ENCODE assay signal across 16 cellular contexts in genomic region chr6:7463785-7464184, GRCh38.
DNase-seq lines count a peak whose midpoint lies in the region; ATAC-seq and TF ChIP-seq lines count a peak whose summit lies in the region.
"Had no signal": no experiment of that assay in that cellular context is flagged by ENCODE, and none has a peak within 500 bp of the region (broad histone marks: within the 10 kb centered on the region; RNA-seq: fewer than 3 reads in every experiment).

No MANE protein-coding gene starts in this region.

- H3K4me2 ChIP-seq in HCT116 (ENCODE audit: low read length) (peak overlapping the region; percentile 13; the same call in 1 of the 2 replicates), hepatocyte (no peak overlapping the region)

- POLR2A ChIA-PET in HCT116 (lab: Charles Lee), result no interaction called here

- no peak for TF ChIP-seq POLR2A in HCT116 (IDR thresholded peaks at IDR 0.05; ENCODE audit: borderline replicate concordance, extremely low read depth, insufficient read depth, insufficient read length)
- no peak for TF ChIP-seq POLR2A in prostate gland (IDR thresholded peaks at IDR 0.05)

- intact Hi-C loops in HCT116 (cut with micrococcal nuclease), result no loop called here
- intact Hi-C loops in prostate gland (cut with DNase I), result no loop called here

- 8% methylated on average over 4 of the region's 4 CpGs for WGBS in hepatocyte (ENCODE audit: low lambda C conversion rate, missing lambda C conversion rate)
- whole genome bisulfite sequencing in prostate gland, result 24% methylated on average over 4 of the region's 4 CpGs

- H3K79me2 ChIP-seq in HCT116 (ENCODE audit: insufficient read depth, low read length) (no peaks in the 10 kb centered on the region), hepatocyte (no peaks in the 10 kb centered on the region)

- H3K4me3 ChIP-seq in HCT116 (replicated peaks in 1 of 2; ENCODE audit: low read depth in 1 of 2, low read length in 2 of 2), result no peak overlapping the region
- H3K4me3 ChIP-seq in RWPE2 (ENCODE audit: severe bottlenecking), result no peak overlapping the region
- H3K4me3 ChIP-seq in hepatocyte, result no peak overlapping the region
- H3K4me3 ChIP-seq in prostate gland, result no peak overlapping the region
- H3K4me3 ChIP-seq: right lobe of liver had no signal

- no peaks in the 10 kb centered on the region for H3K27me3 ChIP-seq in HCT116 (ENCODE audit: insufficient read depth, low read length)
- H3K27me3 ChIP-seq in RWPE2 (ENCODE audit: insufficient read depth, poor library complexity, severe bottlenecking), result no peaks in the 10 kb centered on the region
- no peaks in the 10 kb centered on the region for H3K27me3 ChIP-seq in hepatocyte
- no peaks in the 10 kb centered on the region for H3K27me3 ChIP-seq in prostate gland (replicated peaks; ENCODE audit: insufficient read depth)
- H3K27me3 ChIP-seq: right lobe of liver had no signal

- no peaks in the 10 kb centered on the region for H3K9me3 ChIP-seq in HCT116 (ENCODE audit: control insufficient read depth in 1 of 2, insufficient read depth in 1 of 2, low read depth in 1 of 2, low read length in 2 of 2)
- no peaks in the 10 kb centered on the region for H3K9me3 ChIP-seq in RWPE2 (ENCODE audit: severe bottlenecking)
- no peaks in the 10 kb centered on the region for H3K9me3 ChIP-seq in hepatocyte (ENCODE audit: low read depth)
- no peaks in the 10 kb centered on the region for H3K9me3 ChIP-seq in prostate gland
- H3K9me3 ChIP-seq: right lobe of liver had no signal

- H4K20me1 ChIP-seq in HCT116 (ENCODE audit: insufficient read depth) (no peaks in the 10 kb centered on the region), hepatocyte (ENCODE audit: insufficient read depth, poor library complexity, severe bottlenecking) (no peaks in the 10 kb centered on the region)

- CTCF ChIA-PET in HCT116 (lab: Charles Lee), result no interaction called here

- no peaks in the 10 kb centered on the region for H3K9me2 ChIP-seq in HCT116 (ENCODE audit: insufficient read depth)
- no peaks in the 10 kb centered on the region for H3K9me2 ChIP-seq in hepatocyte (replicated peaks; ENCODE audit: insufficient read depth)

- H3K4me1 ChIP-seq in HCT116 (ENCODE audit: control insufficient read depth in 1 of 2, insufficient read depth in 2 of 2, low read length in 2 of 2) (peaks cover 15 to 26% of the 10 kb centered on the region in 2 experiments), RWPE2 (ENCODE audit: insufficient read depth, poor library complexity, severe bottlenecking) (peaks cover 15% of the 10 kb centered on the region), hepatocyte (ENCODE audit: insufficient read depth) (peaks cover 37% of the 10 kb centered on the region), prostate gland (replicated peaks) (no peaks in the 10 kb centered on the region)
- H3K4me1 ChIP-seq: right lobe of liver had no signal

- no peak for TF ChIP-seq RAD21 in HCT116 (IDR thresholded peaks at IDR 0.05; ENCODE audit: low read depth)

- TF ChIP-seq CTCF in HCT116 (IDR thresholded peaks at IDR 0.05 in 2 of 3, conservative IDR thresholded peaks at IDR 0.05 in 1 of 3; ENCODE audit: borderline replicate concordance in 1 of 3, insufficient read depth in 1 of 3, low read depth in 2 of 3, low read length in 2 of 3) (no peak), RWPE2 (IDR thresholded peaks at IDR 0.05; ENCODE audit: poor library complexity, severe bottlenecking) (no peak), hepatocyte (IDR thresholded peaks at IDR 0.05; ENCODE audit: poor library complexity) (no peak), prostate gland (IDR thresholded peaks at IDR 0.05) (no peak)

- no peaks in the 10 kb centered on the region for H3K36me3 ChIP-seq in HCT116 (ENCODE audit: control insufficient read depth in 1 of 2, insufficient read depth in 2 of 2, low read length in 2 of 2)
- H3K36me3 ChIP-seq in RWPE2 (ENCODE audit: low read depth), result no peaks in the 10 kb centered on the region
- H3K36me3 ChIP-seq in hepatocyte (replicated peaks; ENCODE audit: insufficient read depth, low read depth), result no peaks in the 10 kb centered on the region
- H3K36me3 ChIP-seq in prostate gland, result no peaks in the 10 kb centered on the region
- H3K36me3 ChIP-seq: right lobe of liver had no signal

- H3K27ac ChIP-seq in HCT116 (ENCODE audit: low read depth, low read length) (no peak overlapping the region), RWPE2 (ENCODE audit: poor library complexity, severe bottlenecking) (peak overlapping the region; percentile 33), hepatocyte (peak overlapping the region; percentile 72), prostate gland (no peak overlapping the region)
- H3K27ac ChIP-seq: right lobe of liver had no signal

- DNase-seq in HCT116 (ENCODE audit: low read depth, low spot score) (no peak), RWPE2 (ENCODE audit: low spot score) (no peak), hepatocyte (ENCODE audit: low spot score) (peak; percentile 79), renal cortical epithelial cell (ENCODE audit: low read depth) (peak; percentile 13), DMS79 (lab: John Stamatoyannopoulos, UW) (no peak), prostate gland (ENCODE audit: low spot score) (no peak)
- DNase-seq in stimulated activated CD8-positive, alpha-beta memory T cell treated with anti-CD3 and anti-CD28 coated beads, Interleukin-4, amount 100 ng/mL, for 48 hours, result no peak
- DNase-seq: activated CD4-positive, CD25-positive, alpha-beta regulatory T cell treated with anti-CD3 and anti-CD28 coated beads, Interleukin-2, amount 50 U/mL, for 72 hours; activated T-cell treated with anti-CD3 and anti-CD28 coated beads, Interleukin-2, amount 50 U/mL, for 4 hours; anterior cingulate cortex; CD4-positive, CD25-positive, alpha-beta regulatory T cell; immature natural killer cell; NCI-H2081 treated with DMSO at 0.1 percent for 48 hours; OCI-M1; right lobe of liver had no signal

- H3K9ac ChIP-seq in HCT116 (ENCODE audit: low read length), result no peak overlapping the region

- ATAC-seq in HCT116 (no peak), RWPE2 (ENCODE audit: low read depth) (peak; percentile 80), GM21723 (IDR thresholded peaks at IDR 0.05; ENCODE audit: unreplicated experiment) (no peak)
- ATAC-seq: activated T-cell treated with anti-CD3 and anti-CD28 coated beads, Interleukin-2, amount 50 U/mL, for 4 hours had no signal

- RAD21 ChIA-PET in HCT116 (lab: Charles Lee; ENCODE audit: low non-redundant PET in 1 of 2, low total read pairs in 2 of 2, uncharacterized antibody in 2 of 2, unreplicated experiment in 2 of 2), result no interaction called here

- BruUV-seq in HCT116 (replicated peaks; lab: Mats Ljungman, UMichigan), result no TSS peak

- H2AFZ ChIP-seq in HCT116 (ENCODE audit: low read depth, low read length, poor library complexity, severe bottlenecking), result peak overlapping the region; percentile 76
- H2AFZ ChIP-seq in hepatocyte, result no peak overlapping the region

TF ChIP-seq in HCT116, 20 proteins besides CTCF, POLR2A, EP300 and RAD21:
- TF ChIP-seq, protein P1, sequence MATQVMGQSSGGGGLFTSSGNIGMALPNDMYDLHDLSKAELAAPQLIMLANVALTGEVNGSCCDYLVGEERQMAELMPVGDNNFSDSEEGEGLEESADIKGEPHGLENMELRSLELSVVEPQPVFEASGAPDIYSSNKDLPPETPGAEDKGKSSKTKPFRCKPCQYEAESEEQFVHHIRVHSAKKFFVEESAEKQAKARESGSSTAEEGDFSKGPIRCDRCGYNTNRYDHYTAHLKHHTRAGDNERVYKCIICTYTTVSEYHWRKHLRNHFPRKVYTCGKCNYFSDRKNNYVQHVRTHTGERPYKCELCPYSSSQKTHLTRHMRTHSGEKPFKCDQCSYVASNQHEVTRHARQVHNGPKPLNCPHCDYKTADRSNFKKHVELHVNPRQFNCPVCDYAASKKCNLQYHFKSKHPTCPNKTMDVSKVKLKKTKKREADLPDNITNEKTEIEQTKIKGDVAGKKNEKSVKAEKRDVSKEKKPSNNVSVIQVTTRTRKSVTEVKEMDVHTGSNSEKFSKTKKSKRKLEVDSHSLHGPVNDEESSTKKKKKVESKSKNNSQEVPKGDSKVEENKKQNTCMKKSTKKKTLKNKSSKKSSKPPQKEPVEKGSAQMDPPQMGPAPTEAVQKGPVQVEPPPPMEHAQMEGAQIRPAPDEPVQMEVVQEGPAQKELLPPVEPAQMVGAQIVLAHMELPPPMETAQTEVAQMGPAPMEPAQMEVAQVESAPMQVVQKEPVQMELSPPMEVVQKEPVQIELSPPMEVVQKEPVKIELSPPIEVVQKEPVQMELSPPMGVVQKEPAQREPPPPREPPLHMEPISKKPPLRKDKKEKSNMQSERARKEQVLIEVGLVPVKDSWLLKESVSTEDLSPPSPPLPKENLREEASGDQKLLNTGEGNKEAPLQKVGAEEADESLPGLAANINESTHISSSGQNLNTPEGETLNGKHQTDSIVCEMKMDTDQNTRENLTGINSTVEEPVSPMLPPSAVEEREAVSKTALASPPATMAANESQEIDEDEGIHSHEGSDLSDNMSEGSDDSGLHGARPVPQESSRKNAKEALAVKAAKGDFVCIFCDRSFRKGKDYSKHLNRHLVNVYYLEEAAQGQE (IDR thresholded peaks at IDR 0.05; ENCODE audit: low read depth), result no peak
- peak; percentile 82 for TF ChIP-seq TCF7L2 (IDR thresholded peaks at IDR 0.05; ENCODE audit: borderline replicate concordance, extremely low read depth, insufficient read depth, insufficient read length)

Comparison
In these comparisons a context has a peak if more than half of its experiments do, and no peak if none do; other contexts are left out.
1. DNase-seq: peak in hepatocyte (single experiment) and renal cortical epithelial cell (single experiment); none in HCT116 (single experiment), RWPE2 (single experiment), DMS79 (single experiment), stimulated activated CD8-positive, alpha-beta memory T cell treated with anti-CD3 and anti-CD28 coated beads, Interleukin-4, amount 100 ng/mL, for 48 hours (single experiment) and prostate gland (single experiment).
2. H3K27ac ChIP-seq: peak in RWPE2 (single experiment) and hepatocyte (single experiment); none in HCT116 (single experiment) and prostate gland (0 of 2).